ENCODE assay signal across 2 cellular contexts in the genomic region with DNA sequence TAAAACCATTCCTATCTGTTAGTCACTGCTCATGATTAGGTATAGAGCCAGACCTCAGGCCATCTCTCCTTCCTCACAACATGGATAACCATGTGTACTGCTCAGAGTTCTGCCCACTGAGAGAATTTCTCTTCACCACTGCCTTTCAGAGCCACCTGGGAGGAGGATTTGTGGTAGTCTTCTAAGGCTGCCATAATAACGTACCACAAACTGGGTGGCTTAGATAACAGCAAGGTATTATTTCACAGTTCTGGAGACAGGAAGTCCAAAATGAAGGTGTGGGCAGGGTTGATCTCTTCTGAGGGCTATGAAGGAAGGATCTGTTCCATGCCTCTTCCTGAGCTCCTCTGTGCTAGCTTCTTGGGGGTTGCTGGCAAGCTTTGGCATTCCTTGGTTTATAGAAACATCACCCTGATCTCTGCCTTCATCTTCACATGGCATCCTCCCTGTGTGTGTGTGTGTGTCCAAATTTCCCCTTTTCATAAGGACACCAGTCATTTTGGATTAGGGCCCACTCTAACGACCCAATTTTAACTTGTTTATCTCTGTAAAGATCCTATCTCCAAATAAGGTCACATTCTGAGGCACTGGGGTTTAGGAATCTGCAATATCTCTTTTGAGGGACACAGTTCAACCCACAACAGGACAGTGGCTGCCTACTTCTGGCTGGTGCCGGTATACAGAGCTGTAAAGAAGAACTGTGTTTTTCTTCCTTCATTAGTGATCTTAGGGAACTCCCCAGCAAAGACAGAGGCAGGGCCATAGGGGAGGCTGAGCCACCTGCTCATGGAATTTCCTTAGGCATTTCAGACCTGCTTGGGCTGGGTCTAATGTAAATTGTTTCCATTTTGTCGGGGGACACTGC.
TF ChIP-seq lines count a peak whose summit lies in the region.

No MANE protein-coding gene starts in this region.

TF ChIP-seq in GM23338, 12 proteins besides CTCF, POLR2A, EP300 and RAD21 (continues in another document):
- no peak for TF ChIP-seq POLR2AphosphoS5 (IDR thresholded peaks at IDR 0.05; ENCODE audit: low read depth)
- TF ChIP-seq ETS1 (IDR thresholded peaks at IDR 0.05), result no peak
- TF ChIP-seq JUNB (IDR thresholded peaks at IDR 0.05; ENCODE audit: unreplicated experiment), result no peak
- no peak for TF ChIP-seq ZNF331 (CRISPR knock-in tag; IDR thresholded peaks at IDR 0.05; ENCODE audit: low read depth)
- TF ChIP-seq EZH2 (IDR thresholded peaks at IDR 0.05; ENCODE audit: low read depth, unreplicated experiment), result no peak
- TF ChIP-seq NANOG (IDR thresholded peaks at IDR 0.05; ENCODE audit: borderline replicate concordance), result no peak
- no peak for TF ChIP-seq EZH2phosphoT487 (IDR thresholded peaks at IDR 0.05; ENCODE audit: unreplicated experiment)
- no peak for TF ChIP-seq STAT1 (IDR thresholded peaks at IDR 0.05; ENCODE audit: unreplicated experiment)
- no peak for TF ChIP-seq CREB1 (CRISPR knock-in tag; IDR thresholded peaks at IDR 0.05; ENCODE audit: low read depth)
- TF ChIP-seq, protein P1, sequence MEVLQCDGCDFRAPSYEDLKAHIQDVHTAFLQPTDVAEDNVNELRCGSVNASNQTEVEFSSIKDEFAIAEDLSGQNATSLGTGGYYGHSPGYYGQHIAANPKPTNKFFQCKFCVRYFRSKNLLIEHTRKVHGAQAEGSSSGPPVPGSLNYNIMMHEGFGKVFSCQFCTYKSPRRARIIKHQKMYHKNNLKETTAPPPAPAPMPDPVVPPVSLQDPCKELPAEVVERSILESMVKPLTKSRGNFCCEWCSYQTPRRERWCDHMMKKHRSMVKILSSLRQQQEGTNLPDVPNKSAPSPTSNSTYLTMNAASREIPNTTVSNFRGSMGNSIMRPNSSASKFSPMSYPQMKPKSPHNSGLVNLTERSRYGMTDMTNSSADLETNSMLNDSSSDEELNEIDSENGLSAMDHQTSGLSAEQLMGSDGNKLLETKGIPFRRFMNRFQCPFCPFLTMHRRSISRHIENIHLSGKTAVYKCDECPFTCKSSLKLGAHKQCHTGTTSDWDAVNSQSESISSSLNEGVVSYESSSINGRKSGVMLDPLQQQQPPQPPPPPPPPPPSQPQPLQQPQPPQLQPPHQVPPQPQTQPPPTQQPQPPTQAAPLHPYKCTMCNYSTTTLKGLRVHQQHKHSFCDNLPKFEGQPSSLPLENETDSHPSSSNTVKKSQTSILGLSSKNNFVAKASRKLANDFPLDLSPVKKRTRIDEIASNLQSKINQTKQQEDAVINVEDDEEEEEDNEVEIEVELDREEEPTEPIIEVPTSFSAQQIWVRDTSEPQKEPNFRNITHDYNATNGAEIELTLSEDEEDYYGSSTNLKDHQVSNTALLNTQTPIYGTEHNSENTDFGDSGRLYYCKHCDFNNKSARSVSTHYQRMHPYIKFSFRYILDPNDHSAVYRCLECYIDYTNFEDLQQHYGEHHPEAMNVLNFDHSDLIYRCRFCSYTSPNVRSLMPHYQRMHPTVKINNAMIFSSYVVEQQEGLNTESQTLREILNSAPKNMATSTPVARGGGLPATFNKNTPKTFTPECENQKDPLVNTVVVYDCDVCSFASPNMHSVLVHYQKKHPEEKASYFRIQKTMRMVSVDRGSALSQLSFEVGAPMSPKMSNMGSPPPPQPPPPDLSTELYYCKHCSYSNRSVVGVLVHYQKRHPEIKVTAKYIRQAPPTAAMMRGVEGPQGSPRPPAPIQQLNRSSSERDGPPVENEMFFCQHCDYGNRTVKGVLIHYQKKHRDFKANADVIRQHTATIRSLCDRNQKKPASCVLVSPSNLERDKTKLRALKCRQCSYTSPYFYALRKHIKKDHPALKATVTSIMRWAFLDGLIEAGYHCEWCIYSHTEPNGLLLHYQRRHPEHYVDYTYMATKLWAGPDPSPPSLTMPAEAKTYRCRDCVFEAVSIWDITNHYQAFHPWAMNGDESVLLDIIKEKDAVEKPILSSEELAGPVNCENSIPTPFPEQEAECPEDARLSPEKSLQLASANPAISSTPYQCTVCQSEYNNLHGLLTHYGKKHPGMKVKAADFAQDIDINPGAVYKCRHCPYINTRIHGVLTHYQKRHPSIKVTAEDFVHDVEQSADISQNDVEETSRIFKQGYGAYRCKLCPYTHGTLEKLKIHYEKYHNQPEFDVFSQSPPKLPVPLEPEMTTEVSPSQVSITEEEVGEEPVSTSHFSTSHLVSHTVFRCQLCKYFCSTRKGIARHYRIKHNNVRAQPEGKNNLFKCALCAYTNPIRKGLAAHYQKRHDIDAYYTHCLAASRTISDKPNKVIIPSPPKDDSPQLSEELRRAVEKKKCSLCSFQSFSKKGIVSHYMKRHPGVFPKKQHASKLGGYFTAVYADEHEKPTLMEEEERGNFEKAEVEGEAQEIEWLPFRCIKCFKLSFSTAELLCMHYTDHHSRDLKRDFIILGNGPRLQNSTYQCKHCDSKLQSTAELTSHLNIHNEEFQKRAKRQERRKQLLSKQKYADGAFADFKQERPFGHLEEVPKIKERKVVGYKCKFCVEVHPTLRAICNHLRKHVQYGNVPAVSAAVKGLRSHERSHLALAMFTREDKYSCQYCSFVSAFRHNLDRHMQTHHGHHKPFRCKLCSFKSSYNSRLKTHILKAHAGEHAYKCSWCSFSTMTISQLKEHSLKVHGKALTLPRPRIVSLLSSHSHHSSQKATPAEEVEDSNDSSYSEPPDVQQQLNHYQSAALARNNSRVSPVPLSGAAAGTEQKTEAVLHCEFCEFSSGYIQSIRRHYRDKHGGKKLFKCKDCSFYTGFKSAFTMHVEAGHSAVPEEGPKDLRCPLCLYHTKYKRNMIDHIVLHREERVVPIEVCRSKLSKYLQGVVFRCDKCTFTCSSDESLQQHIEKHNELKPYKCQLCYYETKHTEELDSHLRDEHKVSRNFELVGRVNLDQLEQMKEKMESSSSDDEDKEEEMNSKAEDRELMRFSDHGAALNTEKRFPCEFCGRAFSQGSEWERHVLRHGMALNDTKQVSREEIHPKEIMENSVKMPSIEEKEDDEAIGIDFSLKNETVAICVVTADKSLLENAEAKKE (CRISPR knock-in tag; IDR thresholded peaks at IDR 0.05), result no peak

TF ChIP-seq in H1, 55 proteins besides CTCF, POLR2A, EP300 and RAD21:
- no peak for TF ChIP-seq RXRA (IDR thresholded peaks at IDR 0.05; ENCODE audit: insufficient read depth, low read depth, low read length)
- TF ChIP-seq SUZ12 (IDR thresholded peaks at IDR 0.05; ENCODE audit: low read length), result no peak
- TF ChIP-seq SRF (IDR thresholded peaks at IDR 0.05; ENCODE audit: low read depth, low read length), result no peak
- no peak for TF ChIP-seq CBX8 (IDR thresholded peaks at IDR 0.05; ENCODE audit: borderline replicate concordance, low read depth, low read length)
- TF ChIP-seq SIX5 (IDR thresholded peaks at IDR 0.05; ENCODE audit: low read depth, low read length), result no peak
- no peak for TF ChIP-seq USF2 (IDR thresholded peaks at IDR 0.05; ENCODE audit: low read length)
- no peak for TF ChIP-seq RBBP5 (IDR thresholded peaks at IDR 0.05; ENCODE audit: borderline replicate concordance, low read depth, low read length)
- no peak for TF ChIP-seq E2F6 (IDR thresholded peaks at IDR 0.05)
- no peak for TF ChIP-seq PHF8 (conservative IDR thresholded peaks at IDR 0.05; ENCODE audit: low read depth, low read length)
- TF ChIP-seq, protein P2, sequence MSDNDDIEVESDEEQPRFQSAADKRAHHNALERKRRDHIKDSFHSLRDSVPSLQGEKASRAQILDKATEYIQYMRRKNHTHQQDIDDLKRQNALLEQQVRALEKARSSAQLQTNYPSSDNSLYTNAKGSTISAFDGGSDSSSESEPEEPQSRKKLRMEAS (IDR thresholded peaks at IDR 0.05), result no peak
- no peak for TF ChIP-seq ZNF274 (IDR thresholded peaks at IDR 0.05; ENCODE audit: borderline replicate concordance, extremely low read depth, low read length)
- no peak for TF ChIP-seq TBP (IDR thresholded peaks at IDR 0.05; ENCODE audit: low read depth, low read length)
